Comparison of ENCODE assay signal across 2 cellular contexts in the genomic region with DNA sequence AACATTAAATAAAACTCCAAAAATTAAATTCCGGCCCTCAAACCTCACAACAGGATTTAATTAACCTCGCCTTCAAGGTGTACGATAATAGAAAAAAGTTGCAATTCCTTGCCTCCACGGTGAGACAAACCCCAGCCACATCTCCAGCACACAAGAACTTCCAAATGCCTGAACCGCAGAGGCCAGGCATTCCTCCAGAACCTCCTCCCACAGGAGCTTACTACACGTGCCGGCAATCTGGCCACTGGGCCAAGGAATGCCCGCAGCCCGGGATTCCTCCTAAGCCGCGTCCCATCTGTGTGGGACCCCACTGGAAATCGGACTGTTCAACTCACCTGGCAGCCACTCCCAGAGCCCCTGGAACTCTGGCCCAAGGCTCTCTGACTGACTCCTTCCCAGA. TPM values are rescaled to one million over a fixed set of nuclear protein-coding genes. Genes with fewer than 3 reads are reported as not detected.
"Had no signal": no experiment of that assay in that cellular context is flagged by ENCODE, and none has a peak within 500 bp of the region (broad histone marks: within the 10 kb centered on the region; RNA-seq: fewer than 3 reads in every experiment).

No MANE protein-coding gene starts in this region.

RNA-seq across cellular contexts. Expression of a gene that starts 47.4 kb away (rescaled TPM):
- total RNA-seq: natural killer cell treated with Interleukin-12 subunit alpha and Interleukin-12 subunit beta and Interleukin-15 and Interleukin-18, amount 100 ng/mL, for 72 hours had no signal
- polyA plus RNA-seq: immature natural killer cell had no signal
